ENCODE assay signal across 8 cellular contexts in genomic region chr1:184691719-184692324, GRCh38.
DNase-seq lines count a peak whose midpoint lies in the region; ATAC-seq and TF ChIP-seq lines count a peak whose summit lies in the region.

No MANE protein-coding gene starts in this region.

- no peaks in the 10 kb centered on the region for H3K27me3 Mint-ChIP-seq in activated naive CD8-positive, alpha-beta T cell
- no peaks in the 10 kb centered on the region for H3K27me3 Mint-ChIP-seq in activated naive CD8-positive, alpha-beta T cell treated with anti-CD3 and anti-CD28 coated beads for 36 hours

- TF ChIP-seq CTCF in lower leg skin (IDR thresholded peaks at IDR 0.05), result no peak

- no peaks in the 10 kb centered on the region for H3K4me1 Mint-ChIP-seq in activated naive CD8-positive, alpha-beta T cell (ENCODE audit: low read depth)
- peaks cover 9% of the 10 kb centered on the region for H3K4me1 Mint-ChIP-seq in activated naive CD8-positive, alpha-beta T cell treated with anti-CD3 and anti-CD28 coated beads for 36 hours

- H3K9me3 Mint-ChIP-seq in activated naive CD8-positive, alpha-beta T cell (ENCODE audit: low read depth), result no peaks in the 10 kb centered on the region
- H3K9me3 Mint-ChIP-seq in activated naive CD8-positive, alpha-beta T cell treated with anti-CD3 and anti-CD28 coated beads for 36 hours, result no peaks in the 10 kb centered on the region

- H3K4me3 ChIP-seq in lower leg skin (ENCODE audit: low read depth, poor library complexity, severe bottlenecking), result no peak overlapping the region

- H3K27ac Mint-ChIP-seq in activated naive CD8-positive, alpha-beta T cell, result peak overlapping the region; percentile 16
- no peak overlapping the region for H3K27ac Mint-ChIP-seq in activated naive CD8-positive, alpha-beta T cell treated with anti-CD3 and anti-CD28 coated beads for 36 hours

- intact Hi-C loops in lower leg skin (cut with DNase I; ENCODE audit: low total_unique reads), result no loop called here

- no peak for DNase-seq in activated naive CD8-positive, alpha-beta T cell treated with anti-CD3 and anti-CD28 coated beads for 36 hours
- peak; percentile 48 for DNase-seq in NCI-H2227 (lab: John Stamatoyannopoulos, UW; ENCODE audit: unreplicated experiment)
- DNase-seq in cerebellum (ENCODE audit: low spot score), result peak; percentile 54
- peak; percentile 67 to 70 for DNase-seq in lung microvascular endothelial cell (ENCODE audit: low read depth in 2 of 2)
- DNase-seq in lower leg skin (ENCODE audit: low spot score in 2 of 2), result no peak

- TF ChIP-seq POLR2A in lower leg skin (IDR thresholded peaks at IDR 0.05), result no peak

- H3K36me3 Mint-ChIP-seq in activated naive CD8-positive, alpha-beta T cell, result peaks cover 12% of the 10 kb centered on the region
- H3K36me3 Mint-ChIP-seq in activated naive CD8-positive, alpha-beta T cell treated with anti-CD3 and anti-CD28 coated beads for 36 hours, result peaks cover 16% of the 10 kb centered on the region

- WGBS in lower leg skin, 2 donors, result 15 to 21% methylated on average over 4 of the region's 4 CpGs

- ATAC-seq in GM21529 (IDR thresholded peaks at IDR 0.05; ENCODE audit: unreplicated experiment) (no peak), GM19455 (IDR thresholded peaks at IDR 0.05; ENCODE audit: unreplicated experiment) (no peak)

- H3K4me3 Mint-ChIP-seq in activated naive CD8-positive, alpha-beta T cell, result no peak overlapping the region
- no peak overlapping the region for H3K4me3 Mint-ChIP-seq in activated naive CD8-positive, alpha-beta T cell treated with anti-CD3 and anti-CD28 coated beads for 36 hours

Comparison
In these comparisons a context has a peak if more than half of its experiments do, and no peak if none do; other contexts are left out.
1. DNase-seq: peak in NCI-H2227 (single experiment), cerebellum (single experiment) and lung microvascular endothelial cell (2 of 2); none in activated naive CD8-positive, alpha-beta T cell treated with anti-CD3 and anti-CD28 coated beads for 36 hours (single experiment) and lower leg skin (0 of 2).